Comparison of ENCODE assay signal across 32 cellular contexts in genomic region chr3:119259821-119260220, GRCh38. TPM values are rescaled to one million over a fixed set of nuclear protein-coding genes. Genes with fewer than 3 reads are reported as not detected.
"Had no signal": no experiment of that assay in that cellular context is flagged by ENCODE, and none has a peak within 500 bp of the region (broad histone marks: within the 10 kb centered on the region; RNA-seq: fewer than 3 reads in every experiment).

No MANE protein-coding gene starts in this region.

- H3K27me3 ChIP-seq: neutrophil, ovary, right lobe of liver, sigmoid colon, spleen, thyroid gland, tibial nerve, upper lobe of right lung, uterus had no signal

- H2AFZ ChIP-seq: parathyroid adenoma had no signal

- H3K4me1 Mint-ChIP-seq: natural killer cell; stimulated activated naive CD8-positive, alpha-beta T cell treated with anti-CD3 and anti-CD28 coated beads, Interleukin-15, amount 100 ng/mL, for 72 hours had no signal

- H3K9me3 ChIP-seq: neutrophil, ovary, psoas muscle, right lobe of liver, sigmoid colon, spleen, thoracic aorta, thyroid gland, tibial nerve, upper lobe of right lung, uterus had no signal

- H3K36me3 ChIP-seq: neutrophil, ovary, right lobe of liver, sigmoid colon, spleen, thoracic aorta, thyroid gland, tibial nerve, upper lobe of right lung, uterus had no signal

- H3K9me3 Mint-ChIP-seq: naive thymus-derived CD4-positive, alpha-beta T cell; natural killer cell; nephron; stimulated activated memory B cell treated with anti-CD40 and anti-IgM and Interleukin-4, amounts not matched to agents 10 μg/mL and 1 μg/mL and 100 μg/mL, for 72 hours; stimulated activated naive CD8-positive, alpha-beta T cell treated with anti-CD3 and anti-CD28 coated beads, Interleukin-15, amount 100 ng/mL, for 72 hours; type B pancreatic cell had no signal

- H3K27ac ChIP-seq: neutrophil, ovary, parathyroid adenoma, psoas muscle, right lobe of liver, sigmoid colon, thoracic aorta, thyroid gland, tibial nerve, upper lobe of right lung, uterus had no signal

- H3K27me3 Mint-ChIP-seq: progenitor cell of endocrine pancreas; stimulated activated memory B cell treated with anti-CD40 and anti-IgM and Interleukin-4, amounts not matched to agents 10 μg/mL and 1 μg/mL and 100 μg/mL, for 72 hours; type B pancreatic cell had no signal

- H3K4me3 Mint-ChIP-seq: naive thymus-derived CD4-positive, alpha-beta T cell; natural killer cell; nephron; stimulated activated memory B cell treated with anti-CD40 and anti-IgM and Interleukin-4, amounts not matched to agents 10 μg/mL and 1 μg/mL and 100 μg/mL, for 72 hours; stimulated activated naive CD8-positive, alpha-beta T cell treated with anti-CD3 and anti-CD28 coated beads, Interleukin-15, amount 100 ng/mL, for 72 hours; type B pancreatic cell had no signal

- H3K36me3 Mint-ChIP-seq: naive thymus-derived CD4-positive, alpha-beta T cell; natural killer cell; stimulated activated memory B cell treated with anti-CD40 and anti-IgM and Interleukin-4, amounts not matched to agents 10 μg/mL and 1 μg/mL and 100 μg/mL, for 72 hours; type B pancreatic cell had no signal

- H3K4me1 ChIP-seq: parathyroid adenoma, right lobe of liver, thyroid gland, uterus had no signal

- H3K9ac ChIP-seq: parathyroid adenoma had no signal

- H3K4me3 ChIP-seq: ovary, psoas muscle, right lobe of liver, sigmoid colon, spleen, thoracic aorta, thyroid gland, tibial nerve, upper lobe of right lung, uterus had no signal

- ATAC-seq: naive thymus-derived CD4-positive, alpha-beta T cell; natural killer cell; psoas muscle; right cardiac atrium; right lobe of liver; stimulated activated memory B cell treated with anti-CD40 and anti-IgM and Interleukin-4, amounts not matched to agents 10 μg/mL and 1 μg/mL and 100 μg/mL, for 72 hours; stimulated activated naive CD8-positive, alpha-beta T cell treated with anti-CD3 and anti-CD28 coated beads, Interleukin-15, amount 100 ng/mL, for 72 hours; stimulated activated naive CD8-positive, alpha-beta T cell treated with anti-CD3 and anti-CD28 coated beads, Interleukin-15, Interleukin-2, amounts not matched to agents 100 U/mL and 50 U/mL, for 24 hours; upper lobe of right lung had no signal

- H3K27ac Mint-ChIP-seq: naive thymus-derived CD4-positive, alpha-beta T cell; natural killer cell; nephron; progenitor cell of endocrine pancreas; stimulated activated naive CD8-positive, alpha-beta T cell treated with anti-CD3 and anti-CD28 coated beads, Interleukin-15, amount 100 ng/mL, for 72 hours had no signal

- DNase-seq: naive thymus-derived CD4-positive, alpha-beta T cell; natural killer cell; nucleus accumbens; ovary; posterior cingulate gyrus; psoas muscle; right cardiac atrium; right lobe of liver; sigmoid colon; small intestine; spleen; stimulated activated CD4-positive, alpha-beta T cell treated with anti-CD3 and anti-CD28 coated beads, Interleukin-12 subunit alpha, Interleukin-12 subunit beta, amount 100 ng/mL, for 4 hours; stimulated activated CD4-positive, alpha-beta T cell treated with anti-CD3 and anti-CD28 coated beads, Interleukin-1b, Interleukin-23, amount 100 ng/mL, for 48 hours; stimulated activated CD4-positive, alpha-beta T cell treated with anti-CD3 and anti-CD28 coated beads, Interleukin-4, amount 100 ng/mL, for 1 hour; stimulated activated CD4-positive, alpha-beta T cell treated with anti-CD3 and anti-CD28 coated beads, Interleukin-4, amount 100 ng/mL, for 4 hours; stimulated activated CD8-positive, alpha-beta memory T cell treated with anti-CD3 and anti-CD28 coated beads, Interleukin-4, amount 100 ng/mL, for 48 hours; stimulated activated naive CD4-positive, alpha-beta T cell; stimulated activated naive CD8-positive, alpha-beta T cell treated with anti-CD3 and anti-CD28 coated beads, Interleukin-15, amount 100 ng/mL, for 72 hours; stimulated activated naive CD8-positive, alpha-beta T cell treated with anti-CD3 and anti-CD28 coated beads, Interleukin-15, Interleukin-2, amounts not matched to agents 100 U/mL and 50 U/mL, for 24 hours; substantia nigra; thyroid gland; upper lobe of right lung; uterus had no signal

- H3K79me2 ChIP-seq: parathyroid adenoma had no signal

RNA-seq across cellular contexts. Expression of gene ARHGAP31, which starts 34.4 kb away (rescaled TPM):
- polyA plus RNA-seq: neural cell had no signal
